ENCODE assay signal across 16 cellular contexts in the genomic region with DNA sequence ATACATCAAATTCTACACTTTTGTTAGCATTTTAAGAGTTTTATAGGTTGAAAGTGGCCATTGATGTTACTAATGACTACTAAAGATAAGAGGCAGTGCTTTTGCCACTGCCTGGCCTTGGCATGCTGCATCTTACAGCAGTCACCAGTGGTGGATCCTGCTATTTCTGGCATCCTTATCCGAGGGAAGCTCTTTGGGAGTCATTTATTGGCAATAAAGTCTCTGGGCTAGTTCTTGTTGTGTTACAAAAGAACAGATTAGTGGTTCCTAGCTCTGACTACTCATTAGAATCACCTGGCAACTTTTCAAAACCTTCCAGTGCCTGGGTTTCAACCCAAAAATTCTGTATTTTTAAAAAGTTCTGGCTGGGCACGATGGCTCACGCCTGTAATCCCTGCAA.
"Had no signal": no experiment of that assay in that cellular context is flagged by ENCODE, and none has a peak within 500 bp of the region (broad histone marks: within the 10 kb centered on the region; RNA-seq: fewer than 3 reads in every experiment).

No MANE protein-coding gene starts in this region.

- DNase-seq: activated naive CD4-positive, alpha-beta T cell treated with Interleukin-2 at 50 U/mL for 16 hours; activated T-cell treated with anti-CD3 and anti-CD28 coated beads for 4 hours; central memory CD4-positive, alpha-beta T cell; foreskin melanocyte; left colon; midbrain; naive thymus-derived CD4-positive, alpha-beta T cell; pancreas; stimulated activated CD4-positive, alpha-beta T cell treated with anti-CD3 and anti-CD28 coated beads, Interleukin-2, amount 100 ng/mL, for 48 hours; tibial artery; uterus had no signal

- ATAC-seq: activated CD4-positive, CD25-positive, alpha-beta regulatory T cell treated with anti-CD3 and anti-CD28 coated beads, Interleukin-2, amount 50 U/mL, for 24 hours; esophagus mucosa; left colon; naive thymus-derived CD4-positive, alpha-beta T cell; pancreas; stimulated activated memory B cell treated with anti-CD40 and anti-IgM and Interleukin-4, amounts not matched to agents 10 μg/mL and 1 μg/mL and 100 μg/mL, for 72 hours had no signal

- H3K4me3 ChIP-seq: ascending aorta, coronary artery, pancreas, tibial artery, uterus had no signal
